ENCODE assay signal across 9 cellular contexts in genomic region chr2:97992836-97993825, GRCh38. TPM values are rescaled to one million over a fixed set of nuclear protein-coding genes. Genes with fewer than 3 reads are reported as not detected.
DNase-seq lines count a peak whose midpoint lies in the region; ATAC-seq and TF ChIP-seq lines count a peak whose summit lies in the region.
"Had no signal": no experiment of that assay in that cellular context is flagged by ENCODE, and none has a peak within 500 bp of the region (broad histone marks: within the 10 kb centered on the region; RNA-seq: fewer than 3 reads in every experiment).

No MANE protein-coding gene starts in this region.

- peaks cover 5% of the 10 kb centered on the region in 2 donors for H3K9me3 Mint-ChIP-seq in activated T-cell treated with anti-CD3 and anti-CD28 coated beads, Interleukin-2, amount 50 U/mL, for 72 hours
- H3K9me3 Mint-ChIP-seq in T-cell: peaks cover 2 to 7% (median 5%) of the 10 kb centered on the region in 3 donors
- peaks cover 8% of the 10 kb centered on the region in 2 donors for H3K9me3 Mint-ChIP-seq in stimulated activated naive CD8-positive, alpha-beta T cell treated with anti-CD3 and anti-CD28 coated beads, Interleukin-15, amount 100 ng/mL, for 72 hours

- H3K27ac Mint-ChIP-seq in activated T-cell treated with anti-CD3 and anti-CD28 coated beads, Interleukin-2, amount 50 U/mL, for 72 hours: peak overlapping the region; percentile 86
- H3K27ac Mint-ChIP-seq in T-cell: no peak overlapping the region
- peak overlapping the region in 1 of 2 donors; percentile 20 for H3K27ac Mint-ChIP-seq in stimulated activated naive CD8-positive, alpha-beta T cell treated with anti-CD3 and anti-CD28 coated beads, Interleukin-15, amount 100 ng/mL, for 72 hours

- peak overlapping the region; percentile 81 to 94 for H3K4me3 ChIP-seq in foreskin fibroblast (ENCODE audit: low read depth in 1 of 2, low read length in 2 of 2)

- POLR2A ChIA-PET in T-cell (lab: Charles Lee): no interaction called here

- CTCF ChIA-PET in T-cell (lab: Charles Lee): no interaction called here

- peak overlapping the region; percentile 93 to 94 for H3K4me3 Mint-ChIP-seq in activated T-cell treated with anti-CD3 and anti-CD28 coated beads, Interleukin-2, amount 50 U/mL, for 72 hours
- H3K4me3 Mint-ChIP-seq in T-cell: peak overlapping the region; percentile 92 to 98 (median 93)
- H3K4me3 Mint-ChIP-seq in stimulated activated naive CD8-positive, alpha-beta T cell treated with anti-CD3 and anti-CD28 coated beads, Interleukin-15, amount 100 ng/mL, for 72 hours: peak overlapping the region; percentile 84 to 95

- H3K4me1 Mint-ChIP-seq in activated T-cell treated with anti-CD3 and anti-CD28 coated beads, Interleukin-2, amount 50 U/mL, for 72 hours (ENCODE audit: low read depth): peaks cover 56% of the 10 kb centered on the region
- H3K4me1 Mint-ChIP-seq in T-cell: peaks cover 55 to 65% (median 59%) of the 10 kb centered on the region in 3 donors
- peaks cover 53% of the 10 kb centered on the region for H3K4me1 Mint-ChIP-seq in stimulated activated naive CD8-positive, alpha-beta T cell treated with anti-CD3 and anti-CD28 coated beads, Interleukin-15, amount 100 ng/mL, for 72 hours

- no peak for ATAC-seq in activated T-cell treated with anti-CD3 and anti-CD28 coated beads, Interleukin-2, amount 50 U/mL, for 72 hours (replicated peaks in 1 of 2)
- ATAC-seq in T-cell (replicated peaks in 1 of 4): no peak
- ATAC-seq in stimulated activated naive CD8-positive, alpha-beta T cell treated with anti-CD3 and anti-CD28 coated beads, Interleukin-15, amount 100 ng/mL, for 72 hours: no peak

- no peaks in the 10 kb centered on the region for H3K27me3 Mint-ChIP-seq in activated T-cell treated with anti-CD3 and anti-CD28 coated beads, Interleukin-2, amount 50 U/mL, for 72 hours (ENCODE audit: low read depth)
- no peaks in the 10 kb centered on the region for H3K27me3 Mint-ChIP-seq in T-cell
- H3K27me3 Mint-ChIP-seq in stimulated activated naive CD8-positive, alpha-beta T cell treated with anti-CD3 and anti-CD28 coated beads, Interleukin-15, amount 100 ng/mL, for 72 hours: no peaks in the 10 kb centered on the region

- DNase-seq in activated T-cell treated with anti-CD3 and anti-CD28 coated beads, Interleukin-2, amount 50 U/mL, for 72 hours: no peak
- no peak for DNase-seq in activated T-cell treated with anti-CD3 and anti-CD28 coated beads, Interleukin-2, amount 50 U/mL, for 48 hours
- DNase-seq in T-cell: no peak
- DNase-seq in foreskin fibroblast: peak in 1 of 2 donors; percentile 52
- no peak for DNase-seq in stimulated activated naive CD8-positive, alpha-beta T cell treated with anti-CD3 and anti-CD28 coated beads, Interleukin-15, amount 100 ng/mL, for 72 hours
- no peak for DNase-seq in pons (ENCODE audit: low spot score)
- no peak for DNase-seq in RPMI8226
- DNase-seq in effector CD4-positive, alpha-beta T cell: no peak
- DNase-seq: NCI-H524 treated with DMSO at 0.1 percent for 48 hours had no signal

- no peak for TF ChIP-seq CTCF in foreskin fibroblast (IDR thresholded peaks at IDR 0.05; ENCODE audit: low read depth, low read length)

- peaks cover 6 to 7% of the 10 kb centered on the region in 2 donors for H3K36me3 Mint-ChIP-seq in activated T-cell treated with anti-CD3 and anti-CD28 coated beads, Interleukin-2, amount 50 U/mL, for 72 hours (ENCODE audit: insufficient read depth in 2 of 2)
- H3K36me3 Mint-ChIP-seq in T-cell: peaks cover 5% of the 10 kb centered on the region

RNA-seq across cellular contexts. Expression of gene TMEM131, which starts 2.6 kb away (rescaled TPM):
- 10 to 100 TPM; 40.3 to 40.5 TPM for total RNA-seq in activated T-cell treated with anti-CD3 and anti-CD28 coated beads, Interleukin-2, amount 50 U/mL, for 72 hours
- total RNA-seq in T-cell: 10 to 100 TPM; 39.3 to 43.9 (median 41.1) TPM
